8 cellular contexts compared by ENCODE assay signal in the genomic region with DNA sequence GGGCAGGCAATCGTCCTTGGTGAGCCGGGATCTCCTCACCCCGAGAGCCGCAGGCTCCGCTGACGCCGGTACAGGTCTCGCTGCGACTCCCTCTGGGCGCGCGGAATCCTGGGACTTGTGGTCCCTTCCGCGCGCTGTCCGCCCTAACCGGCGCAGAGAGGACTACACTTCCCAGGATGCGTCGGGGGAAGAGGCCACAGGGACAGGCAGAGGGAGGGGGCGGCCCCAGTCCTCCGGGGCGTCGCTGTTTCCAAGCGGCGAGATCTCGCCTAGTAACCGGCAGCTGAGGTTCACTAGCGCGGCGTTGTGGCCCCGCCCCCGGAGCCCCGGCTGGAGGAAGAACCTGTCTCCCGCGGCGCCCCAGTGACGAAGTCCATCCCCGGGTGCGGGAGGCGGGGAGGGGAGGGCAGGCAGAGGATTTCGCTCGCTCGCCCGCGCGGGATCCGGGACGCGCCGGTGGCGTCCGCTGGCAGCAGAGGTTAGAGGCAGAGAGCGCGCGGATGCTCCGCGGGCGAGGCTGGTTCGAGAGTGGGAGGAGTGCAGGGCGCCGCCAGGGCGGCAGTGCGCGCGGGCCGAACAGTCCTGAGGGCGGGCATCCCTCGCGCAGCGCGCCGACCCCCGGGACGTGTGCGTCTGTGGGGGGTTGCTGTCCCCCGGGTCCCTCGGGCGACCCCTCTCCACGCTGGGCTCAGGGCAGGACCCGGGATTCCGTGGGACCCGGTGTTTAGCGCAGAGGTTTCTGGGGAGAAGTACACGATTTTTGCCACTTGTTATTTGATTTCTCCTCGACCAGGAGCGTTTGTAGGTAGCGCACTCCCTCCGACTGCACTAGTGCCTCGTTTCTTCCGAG. TPM values are rescaled to one million over a fixed set of nuclear protein-coding genes. Genes with fewer than 3 reads are reported as not detected.
DNase-seq lines count a peak whose midpoint lies in the region; ATAC-seq and TF ChIP-seq lines count a peak whose summit lies in the region.

A gene (plus strand): TSS at position 363 of the 850 bp plus-strand sequence. CDS start 1,400 bp downstream, outside the sequence.

- H3K36me3 ChIP-seq in osteoblast (ENCODE audit: insufficient read depth, low read length): no peaks in the 10 kb centered on the region
- no peaks in the 10 kb centered on the region for H3K36me3 ChIP-seq in thymus (ENCODE audit: control insufficient read depth, insufficient read depth)

- peak within 1 kb of the TSS; percentile 85 for H3K27ac Mint-ChIP-seq in activated naive CD8-positive, alpha-beta T cell treated with anti-CD3 and anti-CD28 coated beads for 36 hours
- H3K27ac Mint-ChIP-seq in glutamatergic neuron (ENCODE audit: unreplicated experiment): peak within 1 kb of the TSS; percentile 57

- DNase-seq in NCI-H1092 (lab: John Stamatoyannopoulos, UW) (peak; percentile 95), glutamatergic neuron (peak; percentile 98), osteoblast (ENCODE audit: insufficient read length, low spot score, missing footprints) (peak; percentile 100)
- peak; percentile 98 for DNase-seq in activated naive CD8-positive, alpha-beta T cell treated with anti-CD3 and anti-CD28 coated beads for 36 hours

- H4K20me1 ChIP-seq in osteoblast (ENCODE audit: insufficient read depth, low read length): no peaks in the 10 kb centered on the region

- peaks cover 29% of the 10 kb centered on the region for H3K4me1 Mint-ChIP-seq in activated naive CD8-positive, alpha-beta T cell treated with anti-CD3 and anti-CD28 coated beads for 36 hours
- peaks cover 4% of the 10 kb centered on the region for H3K4me1 Mint-ChIP-seq in glutamatergic neuron (ENCODE audit: low read depth, unreplicated experiment)

- H3K27ac ChIP-seq in osteoblast (ENCODE audit: low read depth, low read length) (peak within 1 kb of the TSS; percentile 86), thymus (ENCODE audit: low read depth) (peak within 1 kb of the TSS; percentile 77)

- no peaks in the 10 kb centered on the region for H3K9me3 Mint-ChIP-seq in activated naive CD8-positive, alpha-beta T cell treated with anti-CD3 and anti-CD28 coated beads for 36 hours
- peaks cover 3% of the 10 kb centered on the region for H3K9me3 Mint-ChIP-seq in glutamatergic neuron (ENCODE audit: unreplicated experiment)

- H3K27me3 Mint-ChIP-seq in activated naive CD8-positive, alpha-beta T cell treated with anti-CD3 and anti-CD28 coated beads for 36 hours: peaks cover 50% of the 10 kb centered on the region
- peaks cover 16% of the 10 kb centered on the region for H3K27me3 Mint-ChIP-seq in glutamatergic neuron (ENCODE audit: unreplicated experiment)

- ATAC-seq in HG02610 (IDR thresholded peaks at IDR 0.05; ENCODE audit: unreplicated experiment) (peak; percentile 99), SK-N-SH treated with all-trans-retinoic acid at 6 μM for 48 hours (peak; percentile 98)

- H3K9me3 ChIP-seq in osteoblast (ENCODE audit: low read depth, low read length) (no peaks in the 10 kb centered on the region), thymus (ENCODE audit: control insufficient read depth) (no peaks in the 10 kb centered on the region)

- H3K4me3 Mint-ChIP-seq in activated naive CD8-positive, alpha-beta T cell treated with anti-CD3 and anti-CD28 coated beads for 36 hours: peak within 1 kb of the TSS; percentile 86
- peak within 1 kb of the TSS; percentile 93 for H3K4me3 Mint-ChIP-seq in glutamatergic neuron (ENCODE audit: unreplicated experiment)

- H2AFZ ChIP-seq in osteoblast (ENCODE audit: low read length): peak within 1 kb of the TSS; percentile 89

- no peaks in the 10 kb centered on the region for H3K79me2 ChIP-seq in osteoblast (ENCODE audit: insufficient read depth, low read length)

- H3K4me3 ChIP-seq in GM08714 (ENCODE audit: low read length) (peak within 1 kb of the TSS; percentile 84), osteoblast (ENCODE audit: insufficient read depth, low read length) (peak within 1 kb of the TSS; percentile 76), thymus (ENCODE audit: low read length) (peak within 1 kb of the TSS; percentile 78)

- peaks cover 23% of the 10 kb centered on the region for H3K27me3 ChIP-seq in osteoblast (ENCODE audit: insufficient read depth, low read length)
- H3K27me3 ChIP-seq in thymus (ENCODE audit: control insufficient read depth, insufficient read depth): peaks cover 15% of the 10 kb centered on the region

- H3K4me1 ChIP-seq in osteoblast (ENCODE audit: insufficient read depth, low read length) (peaks cover 21% of the 10 kb centered on the region), thymus (ENCODE audit: control insufficient read depth, insufficient read depth, low read length) (peaks cover 10% of the 10 kb centered on the region)

- H3K36me3 Mint-ChIP-seq in activated naive CD8-positive, alpha-beta T cell treated with anti-CD3 and anti-CD28 coated beads for 36 hours: no peaks in the 10 kb centered on the region
- H3K36me3 Mint-ChIP-seq in glutamatergic neuron (ENCODE audit: unreplicated experiment): peaks cover 5% of the 10 kb centered on the region

- TF ChIP-seq CTCF in glutamatergic neuron (IDR thresholded peaks at IDR 0.05; ENCODE audit: partially characterized antibody, unreplicated experiment) (no peak), osteoblast (IDR thresholded peaks at IDR 0.05; ENCODE audit: extremely low read depth, low read depth, low read length) (peak; percentile 25)

- WGBS in thymus: under 1% methylated on average over 91 of the region's 91 CpGs

- peak within 1 kb of the TSS; percentile 98 for H3K4me2 ChIP-seq in osteoblast (ENCODE audit: insufficient read depth, low read length)

TF ChIP-seq in SK-N-SH treated with all-trans-retinoic acid at 6 μM for 48 hours, 23 proteins besides CTCF, POLR2A, EP300 and RAD21:
- TF ChIP-seq PPARA (CRISPR knock-in tag; IDR thresholded peaks at IDR 0.05; ENCODE audit: borderline replicate concordance) (no peak), ZNF70 (CRISPR knock-in tag; IDR thresholded peaks at IDR 0.05) (no peak), SNAI2 (CRISPR knock-in tag; IDR thresholded peaks at IDR 0.05) (no peak)

RNA-seq across cellular contexts. Expression of the gene that starts here (rescaled TPM):
- 1 to 10 TPM in 1 of 2 experiments, under 1 TPM in 1; 0.54 to 1.3 TPM for total RNA-seq in activated naive CD8-positive, alpha-beta T cell treated with anti-CD3 and anti-CD28 coated beads for 36 hours
- total RNA-seq in glutamatergic neuron (ENCODE audit: unreplicated experiment): 0.91 TPM
- total RNA-seq in osteoblast: 0.29 and 1.1 TPM in 2 replicates
- 3.4 TPM for polyA plus RNA-seq in thymus

Comparison
In these comparisons a context has a peak if more than half of its experiments do, and no peak if none do; other contexts are left out.
1. Peak in every context shown above with its lines: DNase-seq, ATAC-seq, H3K4me3 ChIP-seq and H3K27ac ChIP-seq.
2. Peak in DNase-seq in glutamatergic neuron; RNA of the gene not detected or under 1 TPM.